ENCODE assay signal across 28 cellular contexts in genomic region chr16:86180244-86180643, GRCh38.
"Had no signal": no experiment of that assay in that cellular context is flagged by ENCODE, and none has a peak within 500 bp of the region (broad histone marks: within the 10 kb centered on the region; RNA-seq: fewer than 3 reads in every experiment).

No MANE protein-coding gene starts in this region.

- ATAC-seq: naive thymus-derived CD8-positive, alpha-beta T cell; psoas muscle; right cardiac atrium; stimulated activated memory B cell treated with anti-CD40 and anti-IgM and Interleukin-4, amounts not matched to agents 10 μg/mL and 1 μg/mL and 100 μg/mL, for 72 hours; stimulated activated naive CD8-positive, alpha-beta T cell treated with anti-CD3 and anti-CD28 coated beads, Interleukin-15, amount 100 ng/mL, for 72 hours; stimulated activated naive CD8-positive, alpha-beta T cell treated with anti-CD3 and anti-CD28 coated beads, Interleukin-15, Interleukin-2, amounts not matched to agents 100 U/mL and 50 U/mL, for 24 hours had no signal

- H2AFZ ChIP-seq: parathyroid adenoma had no signal

- H3K4me2 ChIP-seq: smooth muscle cell had no signal

- H3K9me3 ChIP-seq: ovary, psoas muscle, right lobe of liver, suprapubic skin, testis, tibial artery, transverse colon, upper lobe of left lung, vagina had no signal

- H3K9ac ChIP-seq: parathyroid adenoma had no signal

- DNase-seq: naive thymus-derived CD8-positive, alpha-beta T cell; nephron progenitor cell; occipital lobe; ovary; posterior cingulate gyrus; psoas muscle; right cardiac atrium; right lobe of liver; spleen; stimulated activated CD4-positive, alpha-beta T cell treated with anti-CD3 and anti-CD28 coated beads, Interleukin-12 subunit alpha, Interleukin-12 subunit beta, amount 100 ng/mL, for 4 hours; stimulated activated CD4-positive, alpha-beta T cell treated with anti-CD3 and anti-CD28 coated beads, Interleukin-1b, Interleukin-23, amount 100 ng/mL, for 48 hours; stimulated activated CD4-positive, alpha-beta T cell treated with anti-CD3 and anti-CD28 coated beads, Interleukin-4, amount 100 ng/mL, for 1 hour; stimulated activated CD4-positive, alpha-beta T cell treated with anti-CD3 and anti-CD28 coated beads, Interleukin-4, amount 100 ng/mL, for 4 hours; stimulated activated CD8-positive, alpha-beta memory T cell treated with anti-CD3 and anti-CD28 coated beads, Interleukin-4, amount 100 ng/mL, for 48 hours; stimulated activated naive CD4-positive, alpha-beta T cell; stimulated activated naive CD8-positive, alpha-beta T cell treated with anti-CD3 and anti-CD28 coated beads, Interleukin-15, amount 100 ng/mL, for 72 hours; stimulated activated naive CD8-positive, alpha-beta T cell treated with anti-CD3 and anti-CD28 coated beads, Interleukin-15, Interleukin-2, amounts not matched to agents 100 U/mL and 50 U/mL, for 24 hours; substantia nigra; testis; tibial artery; transverse colon; upper lobe of left lung had no signal

- H3K27ac ChIP-seq: ovary, parathyroid adenoma, psoas muscle, right lobe of liver, skin epidermis, spleen, suprapubic skin, testis, tibial artery, transverse colon, upper lobe of left lung, vagina had no signal

- H3K79me2 ChIP-seq: parathyroid adenoma had no signal

- H3K27me3 ChIP-seq: ovary, right lobe of liver, testis, transverse colon, upper lobe of left lung, vagina had no signal

- H3K36me3 ChIP-seq: ovary, right lobe of liver, spleen, suprapubic skin, tibial artery, transverse colon, upper lobe of left lung, vagina had no signal

- H3K4me1 ChIP-seq: parathyroid adenoma, psoas muscle, right lobe of liver, spleen, suprapubic skin, testis, tibial artery, transverse colon, upper lobe of left lung, vagina had no signal

- H3K4me3 ChIP-seq: ovary, psoas muscle, right lobe of liver, skin epidermis, smooth muscle cell, spleen, suprapubic skin, testis, tibial artery, transverse colon, upper lobe of left lung, vagina had no signal
